ENCODE assay signal across 19 cellular contexts in genomic region chr2:131557558-131558321, GRCh38.
DNase-seq lines count a peak whose midpoint lies in the region; ATAC-seq and TF ChIP-seq lines count a peak whose summit lies in the region.
"Had no signal": no experiment of that assay in that cellular context is flagged by ENCODE, and none has a peak within 500 bp of the region (broad histone marks: within the 10 kb centered on the region; RNA-seq: fewer than 3 reads in every experiment).

No MANE protein-coding gene starts in this region.

- H3K27ac ChIP-seq in tibial artery, result no peak overlapping the region
- H3K27ac ChIP-seq: PC-9, SJSA1 had no signal

- peak overlapping the region; percentile 51 for H3K4me3 ChIP-seq in GM06990 (replicated peaks; ENCODE audit: low read depth, low read length)
- H3K4me3 ChIP-seq in tibial artery, result no peak overlapping the region
- H3K4me3 ChIP-seq: PC-9, SJSA1 had no signal

- intact Hi-C loops in tibial artery (cut with DNase I; ENCODE audit: low total_unique reads), result no loop called here

- DNase-seq in GM06990 (ENCODE audit: extremely low read depth, insufficient read length), result no peak
- DNase-seq in anterior cingulate cortex (lab: John Stamatoyannopoulos, UW), result no peak
- no peak for DNase-seq in tibial artery
- no peak for DNase-seq in GM20000 (ENCODE audit: low spot score)
- DNase-seq in stimulated activated CD4-positive, alpha-beta T cell treated with anti-CD3 and anti-CD28 coated beads, Interleukin-4, amount 100 ng/mL, for 4 hours, result no peak
- DNase-seq: C1 segment of cervical spinal cord, DND-41, GDM1, GOT3, NCI-H1092, NCI-H146, NCI-H2081, NCI-H748 treated with DMSO at 0.1 percent for 48 hours, PC-9, T-helper 2 cell had no signal

- no peaks in the 10 kb centered on the region for H3K4me1 ChIP-seq in tibial artery
- H3K4me1 ChIP-seq: SJSA1 had no signal

- no peak for TF ChIP-seq CTCF in GM06990 (IDR thresholded peaks at IDR 0.05; ENCODE audit: insufficient read depth, low read length, poor library complexity, severe bottlenecking)
- TF ChIP-seq CTCF in tibial artery (IDR thresholded peaks at IDR 0.05), result no peak
- TF ChIP-seq CTCF in GM20000 (IDR thresholded peaks at IDR 0.05; ENCODE audit: extremely low read depth, missing control alignments), result no peak

- H3K9me3 ChIP-seq in tibial artery, result no peaks in the 10 kb centered on the region
- H3K9me3 ChIP-seq: SJSA1 had no signal

- H3K36me3 ChIP-seq in GM06990 (ENCODE audit: control insufficient read depth, insufficient read depth, low read length) (no peaks in the 10 kb centered on the region), tibial artery (no peaks in the 10 kb centered on the region)
- H3K36me3 ChIP-seq: SJSA1 had no signal

- H3K27me3 ChIP-seq in GM06990 (replicated peaks; ENCODE audit: control insufficient read depth, insufficient read depth, low read length), result no peaks in the 10 kb centered on the region
- H3K27me3 ChIP-seq in tibial artery, result peaks cover 0 to 6% of the 10 kb centered on the region in 2 donors

- ATAC-seq in GM19035 (IDR thresholded peaks at IDR 0.05; ENCODE audit: unreplicated experiment) (peak; percentile 64), HG02759 (IDR thresholded peaks at IDR 0.05; ENCODE audit: unreplicated experiment) (peak; percentile 48), HG03354 (IDR thresholded peaks at IDR 0.05; ENCODE audit: poor library complexity, severe bottlenecking, unreplicated experiment) (peak; percentile 64)
